19 cellular contexts compared by ENCODE assay signal in the genomic region with DNA sequence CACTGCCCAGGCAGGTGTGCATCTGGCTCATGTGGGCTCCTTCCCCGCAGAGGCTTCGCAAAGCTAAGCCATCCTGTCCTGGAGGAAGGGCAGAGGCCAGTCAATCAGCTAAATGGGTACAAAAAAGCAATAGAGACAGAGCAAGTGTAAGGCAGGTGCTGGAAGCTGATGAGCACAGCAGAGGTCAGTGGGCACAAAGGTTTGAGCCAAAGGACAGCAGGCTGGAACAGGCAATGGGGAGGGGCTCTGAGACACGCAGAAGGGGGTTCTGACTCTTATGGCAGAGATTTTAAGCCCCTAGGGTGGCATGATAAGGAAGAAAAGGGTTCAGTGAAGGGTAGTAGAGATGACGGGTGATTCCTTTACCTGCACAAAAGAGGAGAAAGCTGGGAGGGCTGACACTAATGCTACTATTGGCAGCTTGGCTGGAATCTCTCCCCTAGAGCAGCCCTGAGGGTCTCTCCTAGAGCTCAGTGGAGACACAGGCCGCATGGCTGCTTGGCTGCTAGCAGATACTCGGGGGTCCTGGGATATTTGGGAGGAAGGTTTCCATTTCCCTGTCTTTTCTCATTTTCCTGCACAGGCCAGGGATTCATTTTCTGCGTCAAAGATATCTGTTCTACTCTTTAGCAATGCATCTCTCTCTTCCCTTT.
DNase-seq lines count a peak whose midpoint lies in the region; TF ChIP-seq lines count a peak whose summit lies in the region.
"Had no signal": no experiment of that assay in that cellular context is flagged by ENCODE, and none has a peak within 500 bp of the region (broad histone marks: within the 10 kb centered on the region; RNA-seq: fewer than 3 reads in every experiment).

No MANE protein-coding gene starts in this region.

- peak overlapping the region in 8 of 11 experiments; percentile 12 to 68 (median 58); a peak in 15 of 22 replicates for H3K4me2 ChIP-seq in BLaER1 treated with 17β-estradiol and CSF1 and Interleukin-3, amounts not matched to agents 10 nM and 100 nM

- DNase-seq in substantia nigra (lab: John Stamatoyannopoulos, UW): no peak
- DNase-seq in SKM-1 treated with dmso at 0.1 percent for 144 hours (lab: John Stamatoyannopoulos, UW; ENCODE audit: unreplicated experiment): no peak
- no peak for DNase-seq in effector CD4-positive, alpha-beta T cell
- DNase-seq in Peyer's patch: no peak
- DNase-seq: DMS153, DND-41, H7, IMR-90, KG1, MG63, NCI-H1105 treated with DMSO at 0.1 percent for 48 hours, NCI-H146, NCI-H1930, NCI-H2107, NCI-H524 treated with DMSO at 0.1 percent for 48 hours, NCI-H774 had no signal

- no peak for TF ChIP-seq CTCF in liver (IDR thresholded peaks at IDR 0.05; ENCODE audit: low read depth, low read length, missing input control)
- TF ChIP-seq CTCF in Peyer's patch (IDR thresholded peaks at IDR 0.05): peak in 1 of 6 experiments; percentile 21

- 90% methylated on average over 7 of the region's 7 CpGs for WGBS in liver

- H4K20me1 ChIP-seq in BLaER1 treated with 17β-estradiol and CSF1 and Interleukin-3, amounts not matched to agents 10 nM and 100 nM: no peaks in the 10 kb centered on the region

- H3K27ac ChIP-seq in BLaER1 treated with 17β-estradiol and CSF1 and Interleukin-3, amounts not matched to agents 10 nM and 100 nM: no peak overlapping the region
- H3K27ac ChIP-seq in cingulate gyrus (ENCODE audit: low read depth, low read length) (peak overlapping the region; percentile 97), liver (ENCODE audit: low read depth in 1 of 2, low read length in 2 of 2) (no peak overlapping the region), substantia nigra (ENCODE audit: low read depth, low read length, poor library complexity, severe bottlenecking) (peak overlapping the region; percentile 99), Peyer's patch (no peak overlapping the region)

- H3K4me1 ChIP-seq in BLaER1 treated with 17β-estradiol and CSF1 and Interleukin-3, amounts not matched to agents 10 nM and 100 nM: peaks cover 0 to 31% (median 18%) of the 10 kb centered on the region in 10 experiments; a peak in 13 of 20 replicates
- H3K4me1 ChIP-seq in liver (ENCODE audit: control insufficient read depth in 4 of 4, insufficient read depth in 4 of 4, low read length in 3 of 4): no peaks in the 10 kb centered on the region
- no peaks in the 10 kb centered on the region for H3K4me1 ChIP-seq in Peyer's patch

- TF ChIP-seq RAD21 in liver (IDR thresholded peaks at IDR 0.05): peak; percentile 14 to 15

- no peak overlapping the region; a peak in 2 of 22 replicates for H3K9ac ChIP-seq in BLaER1 treated with 17β-estradiol and CSF1 and Interleukin-3, amounts not matched to agents 10 nM and 100 nM
- H3K9ac ChIP-seq in liver (ENCODE audit: low read depth in 1 of 2, low read length in 2 of 2): no peak overlapping the region

- no peak overlapping the region for H3K4me3 ChIP-seq in BLaER1 treated with 17β-estradiol and CSF1 and Interleukin-3, amounts not matched to agents 10 nM and 100 nM
- no peak overlapping the region for H3K4me3 ChIP-seq in liver (ENCODE audit: low read depth in 1 of 3, low read length in 3 of 3)
- no peak overlapping the region for H3K4me3 ChIP-seq in Peyer's patch
- H3K4me3 ChIP-seq: MG63 had no signal

- H3K36me3 ChIP-seq in BLaER1 treated with 17β-estradiol and CSF1 and Interleukin-3, amounts not matched to agents 10 nM and 100 nM: no peaks in the 10 kb centered on the region
- H3K36me3 ChIP-seq in liver (ENCODE audit: control insufficient read depth in 4 of 4, insufficient read depth in 3 of 4, low read depth in 1 of 4, low read length in 3 of 4) (no peaks in the 10 kb centered on the region), Peyer's patch (no peaks in the 10 kb centered on the region)
- H3K36me3 ChIP-seq: MG63 had no signal

- TF ChIP-seq POLR2A in Peyer's patch (IDR thresholded peaks at IDR 0.05): no peak

- H3K27me3 ChIP-seq in BLaER1 treated with 17β-estradiol and CSF1 and Interleukin-3, amounts not matched to agents 10 nM and 100 nM: no peaks in the 10 kb centered on the region
- H3K27me3 ChIP-seq in liver (ENCODE audit: control insufficient read depth in 4 of 4, insufficient read depth in 4 of 4, low read length in 3 of 4) (no peaks in the 10 kb centered on the region), Peyer's patch (no peaks in the 10 kb centered on the region)
- H3K27me3 ChIP-seq: MG63 had no signal

- H3K9me3 ChIP-seq in BLaER1 treated with 17β-estradiol and CSF1 and Interleukin-3, amounts not matched to agents 10 nM and 100 nM (replicated peaks in 1 of 11): peaks cover 0 to 5% (median 0%) of the 10 kb centered on the region in 11 experiments; a peak in 1 of 22 replicates
- H3K9me3 ChIP-seq in liver (ENCODE audit: control insufficient read depth in 4 of 4, low read length in 3 of 4) (no peaks in the 10 kb centered on the region), Peyer's patch (no peaks in the 10 kb centered on the region)
- H3K9me3 ChIP-seq: MG63 had no signal

TF ChIP-seq in liver, 16 proteins besides CTCF, POLR2A, EP300 and RAD21:
- TF ChIP-seq NR2F2 (IDR thresholded peaks at IDR 0.05) (no peak), HNF4A (conservative IDR thresholded peaks at IDR 0.05) (no peak), JUND (IDR thresholded peaks at IDR 0.05) (no peak), YY1 (IDR thresholded peaks at IDR 0.05) (no peak), TAF1 (conservative IDR thresholded peaks at IDR 0.05) (no peak), RXRA (IDR thresholded peaks at IDR 0.05) (no peak), GABPA (IDR thresholded peaks at IDR 0.05 in 1 of 2, conservative IDR thresholded peaks at IDR 0.05 in 1 of 2) (no peak), EGR1 (IDR thresholded peaks at IDR 0.05; ENCODE audit: low read depth in 2 of 2) (no peak), SP1 (IDR thresholded peaks at IDR 0.05) (no peak), FOXA2 (IDR thresholded peaks at IDR 0.05) (no peak), HNF4G (IDR thresholded peaks at IDR 0.05) (no peak), FOXA1 (IDR thresholded peaks at IDR 0.05) (no peak)
- TF ChIP-seq, protein P1, sequence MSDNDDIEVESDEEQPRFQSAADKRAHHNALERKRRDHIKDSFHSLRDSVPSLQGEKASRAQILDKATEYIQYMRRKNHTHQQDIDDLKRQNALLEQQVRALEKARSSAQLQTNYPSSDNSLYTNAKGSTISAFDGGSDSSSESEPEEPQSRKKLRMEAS (IDR thresholded peaks at IDR 0.05): no peak
- TF ChIP-seq, protein P2, sequence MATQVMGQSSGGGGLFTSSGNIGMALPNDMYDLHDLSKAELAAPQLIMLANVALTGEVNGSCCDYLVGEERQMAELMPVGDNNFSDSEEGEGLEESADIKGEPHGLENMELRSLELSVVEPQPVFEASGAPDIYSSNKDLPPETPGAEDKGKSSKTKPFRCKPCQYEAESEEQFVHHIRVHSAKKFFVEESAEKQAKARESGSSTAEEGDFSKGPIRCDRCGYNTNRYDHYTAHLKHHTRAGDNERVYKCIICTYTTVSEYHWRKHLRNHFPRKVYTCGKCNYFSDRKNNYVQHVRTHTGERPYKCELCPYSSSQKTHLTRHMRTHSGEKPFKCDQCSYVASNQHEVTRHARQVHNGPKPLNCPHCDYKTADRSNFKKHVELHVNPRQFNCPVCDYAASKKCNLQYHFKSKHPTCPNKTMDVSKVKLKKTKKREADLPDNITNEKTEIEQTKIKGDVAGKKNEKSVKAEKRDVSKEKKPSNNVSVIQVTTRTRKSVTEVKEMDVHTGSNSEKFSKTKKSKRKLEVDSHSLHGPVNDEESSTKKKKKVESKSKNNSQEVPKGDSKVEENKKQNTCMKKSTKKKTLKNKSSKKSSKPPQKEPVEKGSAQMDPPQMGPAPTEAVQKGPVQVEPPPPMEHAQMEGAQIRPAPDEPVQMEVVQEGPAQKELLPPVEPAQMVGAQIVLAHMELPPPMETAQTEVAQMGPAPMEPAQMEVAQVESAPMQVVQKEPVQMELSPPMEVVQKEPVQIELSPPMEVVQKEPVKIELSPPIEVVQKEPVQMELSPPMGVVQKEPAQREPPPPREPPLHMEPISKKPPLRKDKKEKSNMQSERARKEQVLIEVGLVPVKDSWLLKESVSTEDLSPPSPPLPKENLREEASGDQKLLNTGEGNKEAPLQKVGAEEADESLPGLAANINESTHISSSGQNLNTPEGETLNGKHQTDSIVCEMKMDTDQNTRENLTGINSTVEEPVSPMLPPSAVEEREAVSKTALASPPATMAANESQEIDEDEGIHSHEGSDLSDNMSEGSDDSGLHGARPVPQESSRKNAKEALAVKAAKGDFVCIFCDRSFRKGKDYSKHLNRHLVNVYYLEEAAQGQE (IDR thresholded peaks at IDR 0.05): no peak
- TF ChIP-seq, protein P3, sequence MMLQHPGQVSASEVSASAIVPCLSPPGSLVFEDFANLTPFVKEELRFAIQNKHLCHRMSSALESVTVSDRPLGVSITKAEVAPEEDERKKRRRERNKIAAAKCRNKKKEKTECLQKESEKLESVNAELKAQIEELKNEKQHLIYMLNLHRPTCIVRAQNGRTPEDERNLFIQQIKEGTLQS (IDR thresholded peaks at IDR 0.05): no peak
- TF ChIP-seq, protein P4, sequence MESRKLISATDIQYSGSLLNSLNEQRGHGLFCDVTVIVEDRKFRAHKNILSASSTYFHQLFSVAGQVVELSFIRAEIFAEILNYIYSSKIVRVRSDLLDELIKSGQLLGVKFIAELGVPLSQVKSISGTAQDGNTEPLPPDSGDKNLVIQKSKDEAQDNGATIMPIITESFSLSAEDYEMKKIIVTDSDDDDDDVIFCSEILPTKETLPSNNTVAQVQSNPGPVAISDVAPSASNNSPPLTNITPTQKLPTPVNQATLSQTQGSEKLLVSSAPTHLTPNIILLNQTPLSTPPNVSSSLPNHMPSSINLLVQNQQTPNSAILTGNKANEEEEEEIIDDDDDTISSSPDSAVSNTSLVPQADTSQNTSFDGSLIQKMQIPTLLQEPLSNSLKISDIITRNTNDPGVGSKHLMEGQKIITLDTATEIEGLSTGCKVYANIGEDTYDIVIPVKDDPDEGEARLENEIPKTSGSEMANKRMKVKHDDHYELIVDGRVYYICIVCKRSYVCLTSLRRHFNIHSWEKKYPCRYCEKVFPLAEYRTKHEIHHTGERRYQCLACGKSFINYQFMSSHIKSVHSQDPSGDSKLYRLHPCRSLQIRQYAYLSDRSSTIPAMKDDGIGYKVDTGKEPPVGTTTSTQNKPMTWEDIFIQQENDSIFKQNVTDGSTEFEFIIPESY (IDR thresholded peaks at IDR 0.05): no peak

Comparison
In these comparisons a context has a peak if more than half of its experiments do, and no peak if none do; other contexts are left out.
1. H3K27ac ChIP-seq: peak in cingulate gyrus (single experiment) and substantia nigra (single experiment); none in BLaER1 treated with 17β-estradiol and CSF1 and Interleukin-3, amounts not matched to agents 10 nM and 100 nM (0 of 11), liver (0 of 2) and Peyer's patch (0 of 4).